Comparison of ENCODE assay signal across 8 cellular contexts in the genomic region with DNA sequence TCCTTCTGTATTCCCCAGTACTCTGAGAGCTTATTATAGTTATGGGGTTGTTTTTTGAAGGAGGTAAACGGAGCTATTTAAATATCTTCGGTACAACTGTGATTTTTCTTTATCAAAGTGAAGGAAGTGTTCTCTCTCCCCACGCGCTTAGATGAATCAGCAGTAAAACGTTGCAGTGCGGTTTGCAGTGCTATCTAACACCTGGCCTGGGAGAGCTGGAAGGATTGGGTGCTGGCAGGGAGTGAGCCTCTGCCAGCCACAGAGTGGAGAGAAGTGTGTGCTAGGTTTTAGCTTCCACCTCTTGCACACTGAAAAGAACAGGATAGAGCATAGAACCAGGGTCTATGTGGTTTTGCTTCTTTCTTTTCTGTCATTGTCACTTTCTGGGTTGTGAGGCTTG.
DNase-seq lines count a peak whose midpoint lies in the region; ATAC-seq, FAIRE-seq and TF ChIP-seq lines count a peak whose summit lies in the region.

No MANE protein-coding gene starts in this region.

- no peaks in the 10 kb centered on the region for H4K20me1 ChIP-seq in osteoblast (ENCODE audit: insufficient read depth, low read length)

- DNase-seq in G401 (ENCODE audit: low spot score) (peak; percentile 78), H54 (ENCODE audit: insufficient read length, low spot score) (peak; percentile 56), NCI-H1105 treated with DMSO at 0.1 percent for 48 hours (lab: John Stamatoyannopoulos, UW) (peak; percentile 51), osteoblast (ENCODE audit: insufficient read length, low spot score, missing footprints) (no peak), HuH-7 (ENCODE audit: low spot score) (no peak), lower leg skin (ENCODE audit: low spot score in 2 of 2) (no peak)
- peak; percentile 7 to 13 (median 7) for DNase-seq in effector memory CD8-positive, alpha-beta T cell

- H3K4me1 Mint-ChIP-seq in effector memory CD8-positive, alpha-beta T cell (ENCODE audit: low read depth in 2 of 2) = peaks cover 12% of the 10 kb centered on the region in 2 donors

- WGBS in lower leg skin, 2 donors = 6 to 17% methylated on average over 6 of the region's 6 CpGs

- H3K9me3 Mint-ChIP-seq in effector memory CD8-positive, alpha-beta T cell = no peaks in the 10 kb centered on the region

- peak overlapping the region; percentile 80 for H2AFZ ChIP-seq in osteoblast (ENCODE audit: low read length)

- H3K4me3 ChIP-seq in osteoblast (ENCODE audit: insufficient read depth, low read length) (peak overlapping the region; percentile 67), lower leg skin (ENCODE audit: low read depth, poor library complexity, severe bottlenecking) (no peak overlapping the region)

- peaks cover 16% of the 10 kb centered on the region for H3K4me1 ChIP-seq in osteoblast (ENCODE audit: insufficient read depth, low read length)

- no peaks in the 10 kb centered on the region for H3K79me2 ChIP-seq in osteoblast (ENCODE audit: insufficient read depth, low read length)

- no peaks in the 10 kb centered on the region for H3K9me3 ChIP-seq in osteoblast (ENCODE audit: low read depth, low read length)

- peak overlapping the region; percentile 18 to 35 for H3K27ac Mint-ChIP-seq in effector memory CD8-positive, alpha-beta T cell

- ATAC-seq in activated CD4-positive, CD25-positive, alpha-beta regulatory T cell treated with anti-CD3 and anti-CD28 coated beads, Interleukin-2, amount 50 U/mL, for 24 hours = peak; percentile 93 to 97
- ATAC-seq in effector memory CD8-positive, alpha-beta T cell (replicated peaks) = peak; percentile 97

- H3K27me3 ChIP-seq in osteoblast (ENCODE audit: insufficient read depth, low read length) = no peaks in the 10 kb centered on the region

- H3K27me3 Mint-ChIP-seq in effector memory CD8-positive, alpha-beta T cell = no peaks in the 10 kb centered on the region

- peak overlapping the region; percentile 91 for H3K4me2 ChIP-seq in osteoblast (ENCODE audit: insufficient read depth, low read length)

- peak overlapping the region; percentile 19 to 29 for H3K4me3 Mint-ChIP-seq in effector memory CD8-positive, alpha-beta T cell

- in situ Hi-C loops in G401 (cut with HindIII; ENCODE audit: low sequenced_read_pairs) = no loop called here

- H3K27ac ChIP-seq in osteoblast (ENCODE audit: low read depth, low read length) = peak overlapping the region; percentile 82

- no peak for TF ChIP-seq POLR2A in H54 (IDR thresholded peaks at IDR 0.05; ENCODE audit: low read depth, low read length)
- no peak for TF ChIP-seq POLR2A in lower leg skin (IDR thresholded peaks at IDR 0.05)

- TF ChIP-seq CTCF in osteoblast (IDR thresholded peaks at IDR 0.05; ENCODE audit: extremely low read depth, low read depth, low read length) (no peak), lower leg skin (IDR thresholded peaks at IDR 0.05) (no peak)

- intact Hi-C loops in lower leg skin (cut with DNase I; ENCODE audit: low total_unique reads) = no loop called here

- H3K36me3 ChIP-seq in osteoblast (ENCODE audit: insufficient read depth, low read length) = peaks cover 8% of the 10 kb centered on the region

- peaks cover 6% of the 10 kb centered on the region for H3K36me3 Mint-ChIP-seq in effector memory CD8-positive, alpha-beta T cell (ENCODE audit: insufficient read depth)

- FAIRE-seq in H54 (lab: Jason Lieb, UNC) = peak; percentile 100

Comparison
In these comparisons a context has a peak if more than half of its experiments do, and no peak if none do; other contexts are left out.
1. DNase-seq: peak in G401 (single experiment), H54 (single experiment), NCI-H1105 treated with DMSO at 0.1 percent for 48 hours (single experiment) and effector memory CD8-positive, alpha-beta T cell (3 of 3); none in osteoblast (single experiment), HuH-7 (single experiment) and lower leg skin (0 of 2).